Comparison of ENCODE assay signal across 10 cellular contexts in the genomic region with DNA sequence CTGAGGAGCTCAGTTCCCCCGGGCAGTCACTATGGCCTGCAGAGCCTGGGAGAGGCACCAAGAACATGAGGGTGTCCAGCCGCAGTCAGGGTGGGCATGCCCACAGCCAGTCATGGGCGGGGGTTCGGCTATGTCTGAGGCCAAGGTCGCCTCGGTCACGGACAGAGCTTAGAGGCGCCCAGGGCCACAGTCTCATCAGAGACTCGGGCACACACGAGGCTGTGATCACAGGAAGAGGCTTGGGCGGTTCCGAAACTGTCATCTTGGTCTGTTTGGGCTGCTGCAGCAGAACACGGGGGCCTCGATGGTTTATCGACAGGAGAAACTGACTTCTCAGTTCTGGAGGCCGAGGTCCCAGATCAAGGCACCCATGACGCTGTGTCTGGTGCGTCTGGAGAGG. TPM values are rescaled to one million over a fixed set of nuclear protein-coding genes. Genes with fewer than 3 reads are reported as not detected.
"Had no signal": no experiment of that assay in that cellular context is flagged by ENCODE, and none has a peak within 500 bp of the region (broad histone marks: within the 10 kb centered on the region; RNA-seq: fewer than 3 reads in every experiment).

No MANE protein-coding gene starts in this region.

- H3K9me3 Mint-ChIP-seq: GM23338, H9 had no signal

- H2AFZ ChIP-seq: GM23248, GM23338 had no signal

- H3K9ac ChIP-seq: GM23248 had no signal

- ATAC-seq: GM23338 had no signal

- FAIRE-seq: H54 had no signal

- H3K9me3 ChIP-seq: HAP-1 had no signal

- H3K4me2 ChIP-seq: GM23338 had no signal

- H3K4me3 Mint-ChIP-seq: GM23338, H9, HFFc6 had no signal

- DNase-seq: GM23248, GOT3, H7, H9, HCEC 1CT, HFFc6 had no signal

- H3K27ac ChIP-seq: GM23248 had no signal

- H3K36me3 ChIP-seq: HAP-1 had no signal

- H3K27ac Mint-ChIP-seq: GM23338, H9, HFFc6 had no signal

- H3K4me3 ChIP-seq: GM23248, GM23338, HAP-1 had no signal

RNA-seq across cellular contexts. Expression of a gene that starts 9.7 kb away (rescaled TPM):
- total RNA-seq: GM23248, H4, HFFc6 had no signal
- polyA plus RNA-seq: GM23248 had no signal
